Comparison of ENCODE assay signal across 1 cellular context in the genomic region with DNA sequence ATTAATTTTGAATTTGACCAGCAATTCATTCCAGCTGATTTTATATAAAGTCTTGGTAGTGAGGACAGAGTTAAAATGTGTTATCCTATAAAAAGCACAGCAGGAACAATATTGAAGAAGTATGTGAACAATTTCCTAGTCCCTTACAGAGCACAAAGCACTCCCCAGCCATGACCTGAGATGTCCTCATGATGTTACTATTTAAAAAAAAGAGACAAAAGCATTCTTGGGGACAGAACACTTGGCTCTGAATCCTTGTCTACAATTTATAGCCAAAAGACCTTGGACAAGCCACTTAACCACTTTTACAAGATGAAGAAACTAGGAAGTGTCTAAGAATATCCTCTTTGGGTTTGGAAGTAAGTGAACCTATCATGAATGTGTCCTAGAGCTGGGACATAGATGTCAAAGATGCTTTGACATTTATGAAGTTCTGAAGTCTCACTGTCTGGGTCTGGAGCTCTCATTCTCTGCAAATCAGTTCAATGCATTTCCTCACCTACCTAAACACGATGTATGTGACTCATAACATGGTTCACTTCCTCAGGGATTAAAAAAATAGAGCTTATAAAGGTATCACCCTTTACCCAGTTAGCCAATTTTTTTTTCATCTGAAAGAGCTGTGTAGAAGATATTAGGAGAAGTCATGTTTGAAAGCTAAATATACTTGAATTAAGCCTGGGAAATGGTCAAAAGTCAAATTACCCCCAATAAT.
A peak's percentile ranks its signal among the peaks of the same experiment; 100 is the strongest.
TF ChIP-seq lines count a peak whose summit lies in the region.

No MANE protein-coding gene starts in this region.

TF ChIP-seq in endothelial cell of umbilical vein, 7 proteins besides CTCF, POLR2A, EP300 and RAD21 (continued from another document):
- TF ChIP-seq GATA2 (IDR thresholded peaks at IDR 0.05; ENCODE audit: insufficient read depth, insufficient read length, low read depth, low read length) (no peak), JUN (IDR thresholded peaks at IDR 0.05; ENCODE audit: borderline replicate concordance, insufficient read depth, insufficient read length, low read depth) (no peak), MYC (IDR thresholded peaks at IDR 0.05; ENCODE audit: low read depth, low read length) (no peak), POLR2AphosphoS5 (IDR thresholded peaks at IDR 0.05; ENCODE audit: insufficient read depth, low read depth, low read length) (peak; percentile 17), EZH2 (IDR thresholded peaks at IDR 0.05; ENCODE audit: borderline replicate concordance, low read depth, low read length, severe bottlenecking) (no peak)
- TF ChIP-seq, protein P1, sequence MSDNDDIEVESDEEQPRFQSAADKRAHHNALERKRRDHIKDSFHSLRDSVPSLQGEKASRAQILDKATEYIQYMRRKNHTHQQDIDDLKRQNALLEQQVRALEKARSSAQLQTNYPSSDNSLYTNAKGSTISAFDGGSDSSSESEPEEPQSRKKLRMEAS (IDR thresholded peaks at IDR 0.05; ENCODE audit: insufficient read depth, insufficient read length) = no peak
